In the genomic region with DNA sequence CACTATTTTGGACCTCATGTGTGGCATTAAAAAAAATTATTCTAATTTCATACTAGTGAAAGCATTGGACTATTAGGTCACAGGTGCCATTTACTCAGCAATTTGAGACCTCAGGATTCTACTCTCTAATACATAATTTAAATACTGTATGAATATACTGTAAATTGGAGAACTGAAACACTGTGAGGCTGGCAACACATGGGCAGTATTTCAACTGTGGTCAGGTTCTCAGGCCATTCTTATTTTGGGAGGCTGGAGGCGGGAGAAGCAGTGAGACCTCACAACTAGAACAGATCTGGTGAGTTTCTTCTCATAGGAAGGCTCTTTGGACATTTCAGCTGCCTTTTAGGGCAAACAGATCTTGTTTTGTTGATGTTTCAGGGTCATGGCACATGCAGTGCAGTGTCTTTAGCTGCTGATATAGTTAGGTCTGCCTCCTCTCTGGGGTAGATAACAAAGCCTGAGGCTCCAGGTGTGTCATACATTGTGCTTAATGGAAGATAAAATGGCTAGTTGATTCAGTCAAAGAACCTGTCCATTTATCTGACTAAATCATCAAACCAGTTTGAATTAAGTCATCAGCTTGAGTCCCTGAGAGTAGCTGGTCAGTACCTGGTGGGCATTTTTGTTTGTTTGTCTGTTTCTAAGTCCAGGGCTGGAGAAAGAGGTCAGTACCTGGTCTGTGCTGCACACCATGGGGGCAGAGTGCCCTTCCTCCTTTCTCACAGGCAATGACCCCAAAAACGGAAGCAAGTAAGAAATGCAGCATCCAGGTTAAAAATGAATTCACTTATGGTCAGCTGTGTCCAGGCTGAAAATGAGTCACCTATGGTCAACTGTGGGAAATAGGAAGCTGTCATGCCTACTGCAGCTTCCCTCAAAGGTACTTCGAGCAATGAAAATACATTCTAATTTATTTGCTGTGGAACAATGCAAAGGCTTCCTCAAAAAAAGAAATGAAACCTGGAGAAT, we compare ENCODE assay signal across 9 cellular contexts.
DNase-seq lines count a peak whose midpoint lies in the region; ATAC-seq and TF ChIP-seq lines count a peak whose summit lies in the region.
"Had no signal": no experiment of that assay in that cellular context is flagged by ENCODE, and none has a peak within 500 bp of the region (broad histone marks: within the 10 kb centered on the region; RNA-seq: fewer than 3 reads in every experiment).

No MANE protein-coding gene starts in this region.

- DNase-seq in AG08395 (ENCODE audit: low spot score) (peak; percentile 21), COLO668 (lab: John Stamatoyannopoulos, UW; ENCODE audit: unreplicated experiment) (no peak), osteocyte (ENCODE audit: extremely low spot score, unreplicated experiment) (no peak), ecto neural progenitor cell (ENCODE audit: low spot score) (no peak), GDM1 (lab: John Stamatoyannopoulos, UW) (no peak)

- H3K27ac Mint-ChIP-seq in brain (peak overlapping the region; percentile 89 to 97 (median 95)), osteocyte (ENCODE audit: unreplicated experiment) (no peak overlapping the region)

- H3K27me3 Mint-ChIP-seq in brain (no peaks in the 10 kb centered on the region), osteocyte (ENCODE audit: unreplicated experiment) (no peaks in the 10 kb centered on the region)

- peak; percentile 89 for ATAC-seq in GM19452 (IDR thresholded peaks at IDR 0.05; ENCODE audit: unreplicated experiment)
- peak; percentile 72 for ATAC-seq in HG03280 (IDR thresholded peaks at IDR 0.05; ENCODE audit: unreplicated experiment)

- H3K9me3 Mint-ChIP-seq in brain (peaks cover 0 to 10% (median 3%) of the 10 kb centered on the region in 5 experiments), osteocyte (ENCODE audit: unreplicated experiment) (no peaks in the 10 kb centered on the region)
- H3K9me3 Mint-ChIP-seq: neural crest cell had no signal

- H3K36me3 Mint-ChIP-seq in brain (peaks cover 10% of the 10 kb centered on the region), osteocyte (ENCODE audit: unreplicated experiment) (peaks cover 9% of the 10 kb centered on the region)

- peak overlapping the region in 2 of 5 experiments; percentile 18 to 86 for H3K4me3 Mint-ChIP-seq in brain
- H3K4me3 Mint-ChIP-seq in osteocyte (ENCODE audit: unreplicated experiment): no peak overlapping the region

- TF ChIP-seq CTCF in brain (conservative IDR thresholded peaks at IDR 0.05) (no peak), osteocyte (IDR thresholded peaks at IDR 0.05) (no peak)

- peaks cover 75% of the 10 kb centered on the region for H3K4me1 Mint-ChIP-seq in brain
- peaks cover 14% of the 10 kb centered on the region for H3K4me1 Mint-ChIP-seq in osteocyte (ENCODE audit: unreplicated experiment)
